In the genomic region with DNA sequence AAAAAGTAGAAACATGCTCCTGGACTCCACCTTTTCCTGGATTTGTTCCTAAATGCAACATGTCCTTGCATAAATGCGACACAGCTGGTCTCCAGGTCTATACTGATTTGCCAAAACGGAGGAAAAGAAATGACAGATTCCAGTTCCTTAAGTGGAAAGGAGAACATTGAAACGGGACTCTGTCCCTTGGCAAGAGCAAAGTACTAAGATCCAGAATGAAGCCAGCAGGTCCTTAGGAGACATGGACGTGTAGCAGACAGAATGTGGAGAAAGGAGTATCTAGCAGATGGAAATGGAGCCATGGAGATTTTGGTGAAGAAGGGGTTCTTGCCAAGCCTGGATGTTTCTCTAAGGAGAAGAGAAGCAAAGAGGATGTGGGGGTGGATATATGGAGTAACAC, we compare ENCODE assay signal across 34 cellular contexts. TPM values are rescaled to one million over a fixed set of nuclear protein-coding genes. Genes with fewer than 3 reads are reported as not detected.
"Had no signal": no experiment of that assay in that cellular context is flagged by ENCODE, and none has a peak within 500 bp of the region (broad histone marks: within the 10 kb centered on the region; RNA-seq: fewer than 3 reads in every experiment).

No MANE protein-coding gene starts in this region.

- H3K4me1 ChIP-seq: adrenal gland, ascending aorta had no signal

- H3K36me3 ChIP-seq: adrenal gland, ascending aorta, cardiac muscle cell had no signal

- H3K27ac ChIP-seq: adrenal gland, ascending aorta, cardiac muscle cell, VCaP had no signal

- H3K9me3 ChIP-seq: adrenal gland, ascending aorta had no signal

- H3K27me3 ChIP-seq: adrenal gland, ascending aorta, cardiac muscle cell had no signal

- ATAC-seq: activated CD8-positive, alpha-beta T cell treated with anti-CD3 and anti-CD28 coated beads for 36 hours; activated naive CD4-positive, alpha-beta T cell treated with anti-CD3 and anti-CD28 coated beads, Interleukin-2, amount 50 U/mL, for 72 hours; activated T-cell treated with anti-CD3 and anti-CD28 coated beads, Interleukin-2, amount 50 U/mL, for 4 hours; activated T-cell treated with anti-CD3 and anti-CD28 coated beads, Interleukin-2, amount 50 U/mL, for 72 hours; activated T-helper 17 cell treated with anti-CD3 and anti-CD28 coated beads, Interleukin-2, amount 50 U/mL, for 72 hours had no signal

- DNase-seq: activated B cell treated with CpG ODN at 0.5 μM for 24 hours; activated CD4-positive, alpha-beta memory T cell treated with anti-CD3 and anti-CD28 coated beads for 36 hours; activated CD4-positive, alpha-beta T cell treated with anti-CD3 and anti-CD28 coated beads for 4 hours; activated CD4-positive, alpha-beta T cell treated with anti-CD3 and anti-CD28 coated beads, Interleukin-2, amount 10 ng/mL, durations not matched to agents 24 days and 14 days; activated CD4-positive, alpha-beta T cell treated with anti-CD3 and anti-CD28 coated beads, Interleukin-2, amount 50 U/mL, for 1 hour; activated CD4-positive, alpha-beta T cell treated with anti-CD3 and anti-CD28 coated beads, Interleukin-2, amount 50 U/mL, for 4 hours; activated CD4-positive, CD25-positive, alpha-beta regulatory T cell treated with anti-CD3 and anti-CD28 coated beads, Interleukin-2, amount 50 U/mL, for 72 hours; activated CD8-positive, alpha-beta memory T cell treated with anti-CD3 and anti-CD28 coated beads, Interleukin-2, amount 50 U/mL, for 4 hours; activated CD8-positive, alpha-beta T cell treated with anti-CD3 and anti-CD28 coated beads for 36 hours; activated effector memory CD4-positive, alpha-beta T cell treated with anti-CD3 and anti-CD28 coated beads, Interleukin-2, amount 50 U/mL, for 16 hours; activated gamma-delta T cell treated with Interleukin-2 at 50 U/mL for 16 hours; activated naive CD4-positive, alpha-beta T cell; activated naive CD4-positive, alpha-beta T cell treated with anti-CD3 and anti-CD28 coated beads for 36 hours; activated naive CD4-positive, alpha-beta T cell treated with anti-CD3 and anti-CD28 coated beads, Interleukin-2, amount 50 U/mL, for 16 hours; activated naive CD8-positive, alpha-beta T cell treated with anti-CD3 and anti-CD28 coated beads for 36 hours; activated T-cell treated with anti-CD3 and anti-CD28 coated beads for 4 hours; activated T-cell treated with anti-CD3 and anti-CD28 coated beads, Interleukin-2, amount 50 U/mL, for 1 hour; activated T-cell treated with anti-CD3 and anti-CD28 coated beads, Interleukin-2, amount 50 U/mL, for 4 hours; activated T-cell treated with anti-CD3 and anti-CD28 coated beads, Interleukin-2, amount 50 U/mL, for 72 hours; adrenal gland; amniotic stem cell; central memory CD4-positive, alpha-beta T cell; T-helper 1 cell; T-helper 2 cell; T-helper 9 cell had no signal

- H3K4me3 ChIP-seq: adrenal gland, ascending aorta, cardiac muscle cell had no signal

RNA-seq across cellular contexts. Expression of a gene that starts 16.2 kb away (rescaled TPM):
- total RNA-seq: activated B cell treated with CpG ODN at 0.5 μM for 24 hours; activated CD4-positive, alpha-beta memory T cell treated with anti-CD3 and anti-CD28 coated beads for 36 hours; activated CD4-positive, alpha-beta T cell treated with anti-CD3 and anti-CD28 coated beads, Interleukin-2, amount 10 ng/mL, durations not matched to agents 24 days and 14 days; activated CD8-positive, alpha-beta memory T cell treated with anti-CD3 and anti-CD28 coated beads for 36 hours; activated CD8-positive, alpha-beta T cell treated with anti-CD3 and anti-CD28 coated beads for 36 hours; activated naive CD4-positive, alpha-beta T cell treated with anti-CD3 and anti-CD28 coated beads for 36 hours; activated naive CD4-positive, alpha-beta T cell treated with anti-CD3 and anti-CD28 coated beads, Interleukin-2, amount 50 U/mL, for 72 hours; activated naive CD8-positive, alpha-beta T cell treated with anti-CD3 and anti-CD28 coated beads for 36 hours; activated T-cell treated with anti-CD3 and anti-CD28 coated beads, Interleukin-2, amount 50 U/mL, for 4 hours; activated T-cell treated with anti-CD3 and anti-CD28 coated beads, Interleukin-2, amount 50 U/mL, for 72 hours; activated T-helper 1 cell treated with anti-CD3 and anti-CD28 coated beads, Interleukin-12 subunit alpha, Interleukin-12 subunit beta, Interleukin-2, Interleukin-4 antibody, amounts not matched to agents 30 ng/mL and 10 ng/mL and 1 ng/mL, durations not matched to agents 14 hours and 24 hours and 36 hours; activated T-helper 17 cell treated with anti-CD3 and anti-CD28 coated beads, Interleukin-2, amount 50 U/mL, for 72 hours; adrenal gland; ascending aorta; bronchial epithelial cell; cardiac muscle cell; cerebellum had no signal

RNA-seq across cellular contexts. Expression of a gene that starts 35.2 kb away (rescaled TPM):
- total RNA-seq: activated B cell treated with CpG ODN at 0.5 μM for 24 hours; activated CD4-positive, alpha-beta memory T cell treated with anti-CD3 and anti-CD28 coated beads for 36 hours; activated CD4-positive, alpha-beta T cell treated with anti-CD3 and anti-CD28 coated beads, Interleukin-2, amount 10 ng/mL, durations not matched to agents 24 days and 14 days; activated CD8-positive, alpha-beta memory T cell treated with anti-CD3 and anti-CD28 coated beads for 36 hours; activated CD8-positive, alpha-beta T cell treated with anti-CD3 and anti-CD28 coated beads for 36 hours; activated naive CD4-positive, alpha-beta T cell treated with anti-CD3 and anti-CD28 coated beads for 36 hours; activated naive CD4-positive, alpha-beta T cell treated with anti-CD3 and anti-CD28 coated beads, Interleukin-2, amount 50 U/mL, for 72 hours; activated naive CD8-positive, alpha-beta T cell treated with anti-CD3 and anti-CD28 coated beads for 36 hours; activated T-cell treated with anti-CD3 and anti-CD28 coated beads, Interleukin-2, amount 50 U/mL, for 4 hours; activated T-cell treated with anti-CD3 and anti-CD28 coated beads, Interleukin-2, amount 50 U/mL, for 72 hours; activated T-helper 1 cell treated with anti-CD3 and anti-CD28 coated beads, Interleukin-12 subunit alpha, Interleukin-12 subunit beta, Interleukin-2, Interleukin-4 antibody, amounts not matched to agents 30 ng/mL and 10 ng/mL and 1 ng/mL, durations not matched to agents 14 hours and 24 hours and 36 hours; activated T-helper 17 cell treated with anti-CD3 and anti-CD28 coated beads, Interleukin-2, amount 50 U/mL, for 72 hours; adrenal gland; ascending aorta; bronchial epithelial cell; cardiac muscle cell; cerebellum had no signal
